In the genomic region with DNA sequence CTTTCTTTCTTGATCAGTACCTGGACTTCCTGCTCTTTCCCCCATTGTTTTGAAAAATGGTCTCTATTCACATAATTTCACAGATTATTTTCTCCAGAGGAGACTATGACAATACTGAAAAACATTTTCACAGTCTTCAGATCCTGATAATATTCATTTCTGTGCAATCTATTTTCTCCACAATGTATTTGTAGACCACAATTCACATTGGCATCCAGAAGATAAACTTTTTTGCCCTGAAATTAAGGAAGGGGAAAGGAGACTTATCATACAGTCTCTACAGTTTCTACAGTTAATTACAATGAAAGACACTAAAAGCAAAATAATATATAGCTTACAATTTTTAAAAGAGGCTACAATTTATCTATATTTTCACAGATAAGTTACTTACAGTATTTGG, we compare ENCODE assay signal across 21 cellular contexts.
"Had no signal": no experiment of that assay in that cellular context is flagged by ENCODE, and none has a peak within 500 bp of the region (broad histone marks: within the 10 kb centered on the region; RNA-seq: fewer than 3 reads in every experiment).

No MANE protein-coding gene starts in this region.

- H3K4me1 Mint-ChIP-seq: naive thymus-derived CD4-positive, alpha-beta T cell; nephron; neural progenitor cell; stimulated activated memory B cell treated with anti-CD40 and anti-IgM and Interleukin-4, amounts not matched to agents 10 μg/mL and 1 μg/mL and 100 μg/mL, for 72 hours had no signal

- DNase-seq: islet precursor cell; left ventricle myocardium inferior; mesendoderm; midbrain; mucosa of descending colon; naive thymus-derived CD4-positive, alpha-beta T cell; occipital lobe; right lobe of liver; stimulated activated CD4-positive, alpha-beta T cell treated with anti-CD3 and anti-CD28 coated beads, Interleukin-1b, Interleukin-23, amount 100 ng/mL, for 48 hours; stimulated activated CD4-positive, alpha-beta T cell treated with anti-CD3 and anti-CD28 coated beads, Interleukin-2, amount 100 ng/mL, for 48 hours; stimulated activated CD4-positive, alpha-beta T cell treated with anti-CD3 and anti-CD28 coated beads, Interleukin-4, amount 100 ng/mL, for 4 hours; stimulated activated CD8-positive, alpha-beta memory T cell treated with anti-CD3 and anti-CD28 coated beads, Interleukin-4, amount 100 ng/mL, for 48 hours; stimulated activated naive CD4-positive, alpha-beta T cell treated with Interleukin-2 at 50 U/mL for 16 hours; stomach; testis; thyroid gland; transverse colon; upper lobe of left lung had no signal

- H3K27me3 Mint-ChIP-seq: naive thymus-derived CD4-positive, alpha-beta T cell; stimulated activated memory B cell treated with anti-CD40 and anti-IgM and Interleukin-4, amounts not matched to agents 10 μg/mL and 1 μg/mL and 100 μg/mL, for 72 hours had no signal

- H3K27ac Mint-ChIP-seq: naive thymus-derived CD4-positive, alpha-beta T cell; nephron; neural progenitor cell; stimulated activated memory B cell treated with anti-CD40 and anti-IgM and Interleukin-4, amounts not matched to agents 10 μg/mL and 1 μg/mL and 100 μg/mL, for 72 hours had no signal

- ATAC-seq: mucosa of descending colon; naive thymus-derived CD4-positive, alpha-beta T cell; right lobe of liver; stimulated activated memory B cell treated with anti-CD40 and anti-IgM and Interleukin-4, amounts not matched to agents 10 μg/mL and 1 μg/mL and 100 μg/mL, for 72 hours had no signal

- H3K4me3 Mint-ChIP-seq: naive thymus-derived CD4-positive, alpha-beta T cell; nephron; neural progenitor cell; stimulated activated memory B cell treated with anti-CD40 and anti-IgM and Interleukin-4, amounts not matched to agents 10 μg/mL and 1 μg/mL and 100 μg/mL, for 72 hours had no signal

- H3K9me3 Mint-ChIP-seq: naive thymus-derived CD4-positive, alpha-beta T cell had no signal
